8 cellular contexts compared by ENCODE assay signal in the genomic region with DNA sequence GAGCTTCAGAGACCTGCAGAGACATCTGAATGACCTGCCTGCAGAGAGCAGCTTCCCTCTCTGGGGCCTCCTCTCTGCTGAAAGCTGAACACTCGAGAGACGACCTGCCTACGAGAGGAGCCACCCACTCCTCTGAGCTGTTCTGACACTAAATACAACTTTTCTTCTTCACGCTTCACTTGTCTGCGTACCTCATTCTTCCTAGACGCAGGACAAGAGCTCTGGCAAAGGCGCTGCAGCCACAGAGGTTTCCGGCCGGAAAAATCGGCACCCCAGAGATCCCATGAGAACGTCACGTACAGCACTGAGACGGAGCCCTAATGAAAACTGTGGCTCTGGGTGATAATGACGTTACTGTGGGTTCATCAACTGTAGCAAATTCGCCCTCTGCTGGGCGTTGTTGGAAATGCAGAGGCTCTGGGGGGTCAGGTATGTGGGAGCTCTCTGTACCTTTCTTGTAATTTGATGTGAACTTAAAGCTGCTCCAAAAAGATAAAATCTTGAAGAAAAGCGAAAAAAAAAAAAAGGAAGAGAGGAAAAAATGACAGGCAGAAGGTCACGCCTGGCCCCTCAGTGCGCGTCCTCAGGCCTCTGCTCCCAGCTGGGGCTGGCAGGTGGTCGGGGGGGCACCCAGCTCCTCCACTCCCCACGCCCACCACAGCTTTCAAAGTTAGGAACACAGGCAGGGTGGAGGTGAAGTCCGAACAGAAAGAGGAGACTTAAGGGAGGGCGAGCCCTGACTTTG.
DNase-seq lines count a peak whose midpoint lies in the region; ATAC-seq lines count a peak whose summit lies in the region.

No MANE protein-coding gene starts in this region.

- no peak overlapping the region for H4K8ac ChIP-seq in mesendoderm (ENCODE audit: low read depth, low read length)

- H3K9ac ChIP-seq in mesendoderm (ENCODE audit: low read length), result peak overlapping the region; percentile 47

- H3K4me1 ChIP-seq in effector memory CD4-positive, alpha-beta T cell (ENCODE audit: control insufficient read depth, insufficient read depth, low read length, poor library complexity, severe bottlenecking), result peaks cover 9% of the 10 kb centered on the region
- no peaks in the 10 kb centered on the region for H3K4me1 ChIP-seq in mesendoderm (ENCODE audit: control insufficient read depth, low read depth, low read length)

- H3K27me3 Mint-ChIP-seq in activated CD4-positive, alpha-beta memory T cell treated with anti-CD3 and anti-CD28 coated beads for 36 hours, result no peaks in the 10 kb centered on the region

- H3K27me3 ChIP-seq in effector memory CD4-positive, alpha-beta T cell (replicated peaks; ENCODE audit: control insufficient read depth, insufficient read depth, low read length, poor library complexity, severe bottlenecking), result no peaks in the 10 kb centered on the region
- no peaks in the 10 kb centered on the region for H3K27me3 ChIP-seq in mesendoderm (ENCODE audit: insufficient read depth, low read length, poor library complexity)

- peak overlapping the region; percentile 65 for H3K27ac Mint-ChIP-seq in activated CD4-positive, alpha-beta memory T cell treated with anti-CD3 and anti-CD28 coated beads for 36 hours

- H3K36me3 ChIP-seq in effector memory CD4-positive, alpha-beta T cell (ENCODE audit: control insufficient read depth, insufficient read depth, low read length), result no peaks in the 10 kb centered on the region
- no peaks in the 10 kb centered on the region for H3K36me3 ChIP-seq in mesendoderm (ENCODE audit: control insufficient read depth, insufficient read depth, low read length)

- H3K79me1 ChIP-seq in mesendoderm (ENCODE audit: low read length), result no peaks in the 10 kb centered on the region

- peak overlapping the region; percentile 25 for H3K4me2 ChIP-seq in mesendoderm (ENCODE audit: low read length)

- peaks cover 19% of the 10 kb centered on the region for H3K4me1 Mint-ChIP-seq in activated CD4-positive, alpha-beta memory T cell treated with anti-CD3 and anti-CD28 coated beads for 36 hours (ENCODE audit: low read depth)

- H3K36me3 Mint-ChIP-seq in activated CD4-positive, alpha-beta memory T cell treated with anti-CD3 and anti-CD28 coated beads for 36 hours, result no peaks in the 10 kb centered on the region

- H3K23ac ChIP-seq in mesendoderm (ENCODE audit: low read length), result no peak overlapping the region

- H2BK5ac ChIP-seq in mesendoderm (ENCODE audit: low read length), result no peak overlapping the region

- H2BK120ac ChIP-seq in mesendoderm (ENCODE audit: low read depth, low read length), result no peak overlapping the region

- WGBS in mesendoderm (ENCODE audit: extremely low coverage, insufficient coverage, low lambda C conversion rate), result no CpG with 5 or more reads among the region's 24 CpGs

- no peak overlapping the region for H2AK5ac ChIP-seq in mesendoderm (ENCODE audit: low read length)

- intact Hi-C loops in activated CD4-positive, alpha-beta memory T cell treated with anti-CD3 and anti-CD28 coated beads for 36 hours (cut with micrococcal nuclease), result loop anchor here (1.0 to 10.0 kb wide), 8 partner anchors 95 to 582 kb away; a partner anchor contains a TSS

- H3K79me2 ChIP-seq in mesendoderm (ENCODE audit: control insufficient read depth, insufficient read depth, low read length), result no peaks in the 10 kb centered on the region

- H3K4ac ChIP-seq in mesendoderm (ENCODE audit: low read depth, low read length), result no peak overlapping the region

- no peak overlapping the region for H4K5ac ChIP-seq in mesendoderm (ENCODE audit: low read length)

- no peak overlapping the region for H3K27ac ChIP-seq in effector memory CD4-positive, alpha-beta T cell (ENCODE audit: insufficient read depth, low read length, poor library complexity, severe bottlenecking)
- no peak overlapping the region for H3K27ac ChIP-seq in mesendoderm (ENCODE audit: low read depth, low read length)

- POLR2A ChIA-PET in activated CD4-positive, alpha-beta memory T cell treated with anti-CD3 and anti-CD28 coated beads for 36 hours (lab: Charles Lee), result interaction anchor here (0.7 to 1.9 kb wide), 4 partner anchors 40 to 220 kb away, joined by 3 to 7 read pairs (median 6); a partner anchor contains a TSS

- DNase-seq in AML-193 (lab: John Stamatoyannopoulos, UW) (peak; percentile 77 to 85), NCI-H748 treated with DMSO at 0.1 percent for 48 hours (lab: John Stamatoyannopoulos, UW) (peak; percentile 80), mesendoderm (peak; percentile 83)
- peak; percentile 91 for DNase-seq in activated CD4-positive, alpha-beta memory T cell treated with anti-CD3 and anti-CD28 coated beads for 36 hours
- DNase-seq in effector memory CD4-positive, alpha-beta T cell, result peak; percentile 71 to 78 (median 73)
- peak; percentile 58 for DNase-seq in stimulated activated CD8-positive, alpha-beta memory T cell treated with anti-CD3 and anti-CD28 coated beads, Interleukin-12 subunit alpha, Interleukin-12 subunit beta, amount 100 ng/mL, for 24 hours (ENCODE audit: extremely low read depth)

- peaks cover 14% of the 10 kb centered on the region for H3K9me3 Mint-ChIP-seq in activated CD4-positive, alpha-beta memory T cell treated with anti-CD3 and anti-CD28 coated beads for 36 hours

- peaks cover 8% of the 10 kb centered on the region for H3K9me3 ChIP-seq in effector memory CD4-positive, alpha-beta T cell (ENCODE audit: control insufficient read depth, low read length)

- H3K56ac ChIP-seq in mesendoderm (ENCODE audit: low read length), result peak overlapping the region; percentile 38

- peak overlapping the region; percentile 71 for H3K4me3 Mint-ChIP-seq in activated CD4-positive, alpha-beta memory T cell treated with anti-CD3 and anti-CD28 coated beads for 36 hours

- CTCF ChIA-PET in activated CD4-positive, alpha-beta memory T cell treated with anti-CD3 and anti-CD28 coated beads for 36 hours (lab: Charles Lee), result interaction anchor here (0.6 to 2.2 kb wide), 72 partner anchors 8 to 544 kb away, joined by 3 to 33 read pairs (median 4); a partner anchor contains a TSS

- H3K4me3 ChIP-seq in effector memory CD4-positive, alpha-beta T cell (ENCODE audit: insufficient read depth, low read depth, low read length, poor library complexity, severe bottlenecking), result peak overlapping the region; percentile 42
- H3K4me3 ChIP-seq in mesendoderm (ENCODE audit: low read length), result no peak overlapping the region

- no peak overlapping the region for H2BK15ac ChIP-seq in mesendoderm (replicated peaks; ENCODE audit: low read depth)

- H3K18ac ChIP-seq in mesendoderm (ENCODE audit: low read length), result no peak overlapping the region

- peak; percentile 87 for ATAC-seq in GM19035 (IDR thresholded peaks at IDR 0.05; ENCODE audit: unreplicated experiment)
- peak; percentile 88 for ATAC-seq in HG03354 (IDR thresholded peaks at IDR 0.05; ENCODE audit: poor library complexity, severe bottlenecking, unreplicated experiment)
